Comparison of ENCODE assay signal across 32 cellular contexts in the genomic region with DNA sequence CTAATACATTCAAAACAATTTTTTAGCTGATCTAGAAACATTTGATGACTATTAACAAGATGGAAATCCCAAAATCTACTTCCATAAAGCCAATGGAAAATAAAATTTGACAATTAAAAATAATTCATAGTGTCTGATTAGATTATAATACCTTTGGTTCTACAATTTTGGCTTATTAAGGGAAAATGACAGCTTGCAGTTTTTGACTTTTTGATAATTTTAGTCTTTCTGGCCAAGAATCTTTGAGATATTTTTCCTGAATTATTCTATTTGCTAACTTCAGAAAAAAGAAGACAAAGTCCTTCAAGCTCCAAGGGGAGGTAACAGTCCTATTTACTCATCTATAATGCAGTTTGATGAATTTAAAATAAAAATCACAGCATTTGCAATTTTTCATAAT.
"Had no signal": no experiment of that assay in that cellular context is flagged by ENCODE, and none has a peak within 500 bp of the region (broad histone marks: within the 10 kb centered on the region; RNA-seq: fewer than 3 reads in every experiment).

No MANE protein-coding gene starts in this region.

- H3K4me1 ChIP-seq: body of pancreas, esophagus squamous epithelium, gastroesophageal sphincter had no signal

- H3K27me3 ChIP-seq: body of pancreas, esophagus squamous epithelium, gastroesophageal sphincter, heart right ventricle, hepatocyte had no signal

- H2AFZ ChIP-seq: hepatocyte had no signal

- H3K27ac Mint-ChIP-seq: activated B cell treated with CpG ODN at 0.5 μM for 24 hours; activated CD4-positive, alpha-beta memory T cell treated with anti-CD3 and anti-CD28 coated beads for 36 hours; activated CD8-positive, alpha-beta memory T cell treated with anti-CD3 and anti-CD28 coated beads, Interleukin-2, amount 10 ng/mL, durations not matched to agents 7 days and 5 days; activated CD8-positive, alpha-beta T cell treated with anti-CD3 and anti-CD28 coated beads, Interleukin-2, amount 10 ng/mL, durations not matched to agents 7 days and 5 days; activated naive CD4-positive, alpha-beta T cell treated with anti-CD3 and anti-CD28 coated beads, Interleukin-2, amount 10 ng/mL, durations not matched to agents 7 days and 5 days; activated naive CD8-positive, alpha-beta T cell; activated T-helper 1 cell treated with anti-CD3 and anti-CD28 coated beads, Interleukin-12 subunit alpha, Interleukin-12 subunit beta, Interleukin-2, Interleukin-4 antibody, amounts not matched to agents 30 ng/mL and 10 ng/mL and 1 ng/mL, durations not matched to agents 14 hours and 24 hours and 36 hours; activated T-helper 2 cell treated with anti-CD3 and anti-CD28 coated beads, Interferon-gamma antibody, Interleukin-2, Interleukin-4, amounts not matched to agents 10 μg/mL and 5 μg/mL and 100 μg/mL, durations not matched to agents 14 hours and 24 hours and 36 hours; T-helper 1 cell treated with Interleukin-12 subunit alpha and Interleukin-12 subunit beta and Interleukin-4 antibody, amounts not matched to agents 30 μg/mL and 1 μg/mL, for 36 hours; T-helper 2 cell treated with Interferon-gamma antibody and Interleukin-4, amounts not matched to agents 5 μg/mL and 100 μg/mL, for 36 hours had no signal

- H3K9me3 ChIP-seq: body of pancreas, esophagus squamous epithelium, gastroesophageal sphincter, heart right ventricle had no signal

- ATAC-seq: activated CD4-positive, CD25-positive, alpha-beta regulatory T cell treated with anti-CD3 and anti-CD28 coated beads, Interleukin-2, amount 50 U/mL, for 24 hours; activated CD8-positive, alpha-beta memory T cell treated with anti-CD3 and anti-CD28 coated beads, Interleukin-2, amount 10 ng/mL, durations not matched to agents 7 days and 5 days; activated CD8-positive, alpha-beta T cell treated with anti-CD3 and anti-CD28 coated beads, Interleukin-2, amount 10 ng/mL, durations not matched to agents 7 days and 5 days; body of pancreas; effector memory CD8-positive, alpha-beta T cell; gastroesophageal sphincter; heart right ventricle had no signal

- H3K27ac ChIP-seq: body of pancreas, esophagus squamous epithelium, gastroesophageal sphincter, heart right ventricle, hepatocyte, WERI-Rb-1 had no signal

- H3K9me3 Mint-ChIP-seq: activated B cell treated with CpG ODN at 0.5 μM for 24 hours; activated CD4-positive, alpha-beta memory T cell treated with anti-CD3 and anti-CD28 coated beads for 36 hours; activated naive CD4-positive, alpha-beta T cell treated with anti-CD3 and anti-CD28 coated beads, Interleukin-2, amount 10 ng/mL, durations not matched to agents 7 days and 5 days; activated T-helper 1 cell treated with anti-CD3 and anti-CD28 coated beads, Interleukin-12 subunit alpha, Interleukin-12 subunit beta, Interleukin-2, Interleukin-4 antibody, amounts not matched to agents 30 ng/mL and 10 ng/mL and 1 ng/mL, durations not matched to agents 14 hours and 24 hours and 36 hours; activated T-helper 2 cell treated with anti-CD3 and anti-CD28 coated beads, Interferon-gamma antibody, Interleukin-2, Interleukin-4, amounts not matched to agents 10 μg/mL and 5 μg/mL and 100 μg/mL, durations not matched to agents 14 hours and 24 hours and 36 hours; effector memory CD8-positive, alpha-beta T cell; T-helper 1 cell treated with Interleukin-12 subunit alpha and Interleukin-12 subunit beta and Interleukin-4 antibody, amounts not matched to agents 30 μg/mL and 1 μg/mL, for 36 hours; T-helper 2 cell treated with Interferon-gamma antibody and Interleukin-4, amounts not matched to agents 5 μg/mL and 100 μg/mL, for 36 hours had no signal

- H3K4me1 Mint-ChIP-seq: activated B cell treated with CpG ODN at 0.5 μM for 24 hours; activated CD8-positive, alpha-beta memory T cell treated with anti-CD3 and anti-CD28 coated beads, Interleukin-2, amount 10 ng/mL, durations not matched to agents 7 days and 5 days; activated naive CD4-positive, alpha-beta T cell treated with anti-CD3 and anti-CD28 coated beads, Interleukin-2, amount 10 ng/mL, durations not matched to agents 7 days and 5 days had no signal

- H3K4me3 Mint-ChIP-seq: activated B cell treated with CpG ODN at 0.5 μM for 24 hours; activated CD4-positive, alpha-beta memory T cell treated with anti-CD3 and anti-CD28 coated beads for 36 hours; activated CD8-positive, alpha-beta memory T cell treated with anti-CD3 and anti-CD28 coated beads, Interleukin-2, amount 10 ng/mL, durations not matched to agents 7 days and 5 days; activated CD8-positive, alpha-beta T cell treated with anti-CD3 and anti-CD28 coated beads, Interleukin-2, amount 10 ng/mL, durations not matched to agents 7 days and 5 days; activated naive CD4-positive, alpha-beta T cell treated with anti-CD3 and anti-CD28 coated beads, Interleukin-2, amount 10 ng/mL, durations not matched to agents 7 days and 5 days; activated naive CD8-positive, alpha-beta T cell; activated T-helper 1 cell treated with anti-CD3 and anti-CD28 coated beads, Interleukin-12 subunit alpha, Interleukin-12 subunit beta, Interleukin-2, Interleukin-4 antibody, amounts not matched to agents 30 ng/mL and 10 ng/mL and 1 ng/mL, durations not matched to agents 14 hours and 24 hours and 36 hours; effector memory CD8-positive, alpha-beta T cell; T-helper 1 cell treated with Interleukin-12 subunit alpha and Interleukin-12 subunit beta and Interleukin-4 antibody, amounts not matched to agents 30 μg/mL and 1 μg/mL, for 36 hours; T-helper 2 cell treated with Interferon-gamma antibody and Interleukin-4, amounts not matched to agents 5 μg/mL and 100 μg/mL, for 36 hours had no signal

- H3K4me2 ChIP-seq: hepatocyte had no signal

- H3K27me3 Mint-ChIP-seq: activated B cell treated with CpG ODN at 0.5 μM for 24 hours; activated CD4-positive, alpha-beta memory T cell treated with anti-CD3 and anti-CD28 coated beads for 36 hours; activated CD8-positive, alpha-beta memory T cell treated with anti-CD3 and anti-CD28 coated beads, Interleukin-2, amount 10 ng/mL, durations not matched to agents 7 days and 5 days; activated naive CD4-positive, alpha-beta T cell treated with anti-CD3 and anti-CD28 coated beads, Interleukin-2, amount 10 ng/mL, durations not matched to agents 7 days and 5 days; activated naive CD8-positive, alpha-beta T cell; effector memory CD8-positive, alpha-beta T cell had no signal

- FAIRE-seq: colon had no signal

- DNase-seq: activated B cell treated with CpG ODN at 0.5 μM for 24 hours; activated CD4-positive, alpha-beta memory T cell treated with anti-CD3 and anti-CD28 coated beads for 36 hours; activated CD4-positive, alpha-beta T cell treated with anti-CD3 and anti-CD28 coated beads for 48 hours; activated CD8-positive, alpha-beta memory T cell treated with anti-CD3 and anti-CD28 coated beads, Interleukin-2, amount 10 ng/mL, durations not matched to agents 7 days and 5 days; activated CD8-positive, alpha-beta memory T cell treated with anti-CD3 and anti-CD28 coated beads, Interleukin-2, amount 50 U/mL, for 4 hours; activated CD8-positive, alpha-beta T cell treated with anti-CD3 and anti-CD28 coated beads, Interleukin-2, amount 10 ng/mL, durations not matched to agents 7 days and 5 days; activated effector memory CD4-positive, alpha-beta T cell treated with anti-CD3 and anti-CD28 coated beads, Interleukin-2, amount 50 U/mL, for 16 hours; activated naive CD4-positive, alpha-beta T cell treated with anti-CD3 and anti-CD28 coated beads, Interleukin-2, amount 10 ng/mL, durations not matched to agents 7 days and 5 days; activated T-cell treated with anti-CD3 and anti-CD28 coated beads, Interleukin-2, amount 50 U/mL, for 1 hour; activated T-cell treated with anti-CD3 and anti-CD28 coated beads, Interleukin-2, amount 50 U/mL, for 48 hours; amniotic stem cell; anterior cingulate cortex; body of pancreas; caudate nucleus; cortex of kidney; dermis blood vessel endothelial cell; effector CD4-positive, alpha-beta T cell; effector memory CD8-positive, alpha-beta T cell; esophagus squamous epithelium; foreskin melanocyte; heart right ventricle; T1000; WERI-Rb-1 had no signal

- H3K4me3 ChIP-seq: body of pancreas, esophagus squamous epithelium, gastroesophageal sphincter, heart right ventricle, hepatocyte had no signal
